8 cellular contexts compared by ENCODE assay signal in genomic region chr6:93420163-93420806, GRCh38. TPM values are rescaled to one million over a fixed set of nuclear protein-coding genes. Genes with fewer than 3 reads are reported as not detected.
DNase-seq lines count a peak whose midpoint lies in the region; ATAC-seq and TF ChIP-seq lines count a peak whose summit lies in the region.

No MANE protein-coding gene starts in this region.

- no peak for DNase-seq in HFFc6
- peak in 1 of 2 donors; percentile 13 for DNase-seq in cardiac fibroblast (ENCODE audit: low read depth in 2 of 2)
- DNase-seq in naive B cell = no peak
- DNase-seq in hippocampal formation (lab: John Stamatoyannopoulos, UW) = no peak
- DNase-seq in cerebellum (ENCODE audit: low spot score) = no peak
- DNase-seq in GM20000 (ENCODE audit: low spot score) = no peak
- DNase-seq in activated CD8-positive, alpha-beta memory T cell treated with anti-CD3 and anti-CD28 coated beads for 24 hours = no peak

- peaks cover 15% of the 10 kb centered on the region for H3K4me1 Mint-ChIP-seq in HFFc6 (ENCODE audit: low read depth)
- peaks cover 18 to 29% (median 26%) of the 10 kb centered on the region in 3 donors for H3K4me1 Mint-ChIP-seq in naive B cell

- H3K27ac Mint-ChIP-seq in HFFc6 (no peak overlapping the region), naive B cell (no peak overlapping the region)

- ATAC-seq in naive B cell (ENCODE audit: low read depth in 2 of 2) = no peak

- no peaks in the 10 kb centered on the region for H3K79me2 ChIP-seq in ACC112 (ENCODE audit: control insufficient read depth, insufficient read depth, low read length, unreplicated experiment)

- H3K9me3 Mint-ChIP-seq in HFFc6 = 0 out of 2 replicates have a peak, but pooled peaks cover 3% of the 10 kb centered on the region
- H3K9me3 Mint-ChIP-seq in naive B cell = peaks cover 0 to 11% (median 0%) of the 10 kb centered on the region in 7 donors

- peak overlapping the region; percentile 81 for H2AFZ ChIP-seq in ACC112 (ENCODE audit: low read length, unreplicated experiment)

- TF ChIP-seq CTCF in HFFc6 (IDR thresholded peaks at IDR 0.05) (no peak), cardiac fibroblast (IDR thresholded peaks at IDR 0.05; ENCODE audit: low read depth, low read length) (no peak), GM20000 (IDR thresholded peaks at IDR 0.05; ENCODE audit: extremely low read depth, missing control alignments) (no peak)

- no peaks in the 10 kb centered on the region for H3K36me3 ChIP-seq in ACC112 (ENCODE audit: insufficient read depth, low read length)

- H3K27me3 ChIP-seq in ACC112 (ENCODE audit: insufficient read depth, low read length) = peaks cover 75% of the 10 kb centered on the region

- H3K4me1 ChIP-seq in ACC112 (ENCODE audit: control insufficient read depth, insufficient read depth, low read length, unreplicated experiment) = no peaks in the 10 kb centered on the region

- H3K4me3 Mint-ChIP-seq in HFFc6 = peak overlapping the region; percentile 88
- H3K4me3 Mint-ChIP-seq in naive B cell = peak overlapping the region; percentile 80 to 96 (median 90)

- H3K27ac ChIP-seq in ACC112 (ENCODE audit: low read depth, low read length) = no peak overlapping the region

- H3K36me3 Mint-ChIP-seq in HFFc6 (ENCODE audit: low read depth) (no peaks in the 10 kb centered on the region), naive B cell (no peaks in the 10 kb centered on the region)

- H3K4me3 ChIP-seq in ACC112 (ENCODE audit: low read depth, low read length) = peak overlapping the region; percentile 81
- peak overlapping the region; percentile 33 to 55 for H3K4me3 ChIP-seq in cardiac fibroblast (replicated peaks in 1 of 2; ENCODE audit: low read depth in 2 of 2, low read length in 2 of 2)

- peaks cover 23% of the 10 kb centered on the region for H3K27me3 Mint-ChIP-seq in HFFc6 (ENCODE audit: insufficient read depth)
- peaks cover 34 to 55% (median 47%) of the 10 kb centered on the region in 3 donors for H3K27me3 Mint-ChIP-seq in naive B cell

RNA-seq across cellular contexts. Expression of gene EPHA7, which starts 0.9 kb away (rescaled TPM):
- under 1 TPM in 1 of 6 experiments, not detected in 5; 0.03 TPM for total RNA-seq in HFFc6 (2021; fragmentation: NEBNext Ultra II Directional; extraction: Animal tissue kit (Norgen Biotek cat#: 25700))
- not detected for polyA plus RNA-seq in naive B cell (ENCODE audit: low read depth in 6 of 6)
- total RNA-seq in cerebellum = 167 TPM

Comparison
In these comparisons a context has a peak if more than half of its experiments do, and no peak if none do; other contexts are left out.
1. RNA of gene EPHA7, which starts 0.9 kb away (total RNA-seq): 167 TPM in cerebellum (single experiment); 0.03 TPM in HFFc6; every median in the first group is over 100 times any median in the second.